ENCODE assay signal across 6 cellular contexts in genomic region chr16:9404811-9405210, GRCh38.
"Had no signal": no experiment of that assay in that cellular context is flagged by ENCODE, and none has a peak within 500 bp of the region (broad histone marks: within the 10 kb centered on the region; RNA-seq: fewer than 3 reads in every experiment).

No MANE protein-coding gene starts in this region.

- ATAC-seq: K562 had no signal

- H3K9ac ChIP-seq: GM23248 had no signal

- FAIRE-seq: K562 had no signal

- DNase-seq: GM23248, GOT3, H7, HCEC 1CT, IMR-90 had no signal

- H3K27ac ChIP-seq: GM23248 had no signal

- H2AFZ ChIP-seq: GM23248 had no signal

- H3K4me3 ChIP-seq: GM23248, K562 had no signal
